Comparison of ENCODE assay signal across 18 cellular contexts in genomic region chr4:141121101-141121500, GRCh38. TPM values are rescaled to one million over a fixed set of nuclear protein-coding genes. Genes with fewer than 3 reads are reported as not detected.
DNase-seq lines count a peak whose midpoint lies in the region.
"Had no signal": no experiment of that assay in that cellular context is flagged by ENCODE, and none has a peak within 500 bp of the region (broad histone marks: within the 10 kb centered on the region; RNA-seq: fewer than 3 reads in every experiment).

No MANE protein-coding gene starts in this region.

- DNase-seq in NCI-H2171 treated with DMSO at 0.1 percent for 48 hours (lab: John Stamatoyannopoulos, UW) = peak; percentile 1
- DNase-seq in NCI-H2171 (lab: John Stamatoyannopoulos, UW) = no peak
- DNase-seq in NCI-H2227 (lab: John Stamatoyannopoulos, UW; ENCODE audit: unreplicated experiment) = peak; percentile 20
- DNase-seq in cerebellum (ENCODE audit: low spot score) = peak; percentile 34
- peak; percentile 27 for DNase-seq in retina
- DNase-seq in GM23248 = no peak
- DNase-seq in activated T-helper 2 cell treated with anti-CD3 and anti-CD28 coated beads, Interferon-gamma antibody, Interleukin-2, Interleukin-4, amounts not matched to agents 10 μg/mL and 5 μg/mL and 100 μg/mL, durations not matched to agents 14 hours and 24 hours and 36 hours (ENCODE audit: low spot score) = no peak
- no peak for DNase-seq in stimulated activated CD4-positive, alpha-beta T cell treated with anti-CD3 and anti-CD28 coated beads, Interleukin-4, amount 100 ng/mL, for 4 hours
- DNase-seq: AML-193; CD4-positive, alpha-beta T cell; DMS153; DMS79; GF-D8; HCEC 1CT; IMR-90 had no signal

- 0 out of 2 replicates have a peak, but pooled peaks cover 7% of the 10 kb centered on the region for H3K4me1 ChIP-seq in GM23248 (ENCODE audit: insufficient read depth)
- H3K4me1 ChIP-seq: A549 had no signal

- H3K36me3 ChIP-seq in GM23248 (ENCODE audit: low read depth) = no peaks in the 10 kb centered on the region

- no peaks in the 10 kb centered on the region for H3K4me1 Mint-ChIP-seq in activated T-helper 2 cell treated with anti-CD3 and anti-CD28 coated beads, Interferon-gamma antibody, Interleukin-2, Interleukin-4, amounts not matched to agents 10 μg/mL and 5 μg/mL and 100 μg/mL, durations not matched to agents 14 hours and 24 hours and 36 hours (ENCODE audit: low read depth)

- no peak overlapping the region for H3K9ac ChIP-seq in GM23248

- no peaks in the 10 kb centered on the region for H3K9me3 ChIP-seq in GM23248 (ENCODE audit: low read depth)
- H3K9me3 ChIP-seq: A549 had no signal

- no peak overlapping the region for H3K27ac Mint-ChIP-seq in activated T-helper 2 cell treated with anti-CD3 and anti-CD28 coated beads, Interferon-gamma antibody, Interleukin-2, Interleukin-4, amounts not matched to agents 10 μg/mL and 5 μg/mL and 100 μg/mL, durations not matched to agents 14 hours and 24 hours and 36 hours
- H3K27ac Mint-ChIP-seq: CD4-positive, alpha-beta T cell had no signal

- H3K79me2 ChIP-seq in GM23248 (ENCODE audit: insufficient read depth) = peaks cover 18% of the 10 kb centered on the region

- no peak overlapping the region for H3K4me3 Mint-ChIP-seq in activated T-helper 2 cell treated with anti-CD3 and anti-CD28 coated beads, Interferon-gamma antibody, Interleukin-2, Interleukin-4, amounts not matched to agents 10 μg/mL and 5 μg/mL and 100 μg/mL, durations not matched to agents 14 hours and 24 hours and 36 hours (ENCODE audit: low read depth)
- H3K4me3 Mint-ChIP-seq: CD4-positive, alpha-beta T cell had no signal

- peaks cover 2% of the 10 kb centered on the region for H3K27me3 Mint-ChIP-seq in activated T-helper 2 cell treated with anti-CD3 and anti-CD28 coated beads, Interferon-gamma antibody, Interleukin-2, Interleukin-4, amounts not matched to agents 10 μg/mL and 5 μg/mL and 100 μg/mL, durations not matched to agents 14 hours and 24 hours and 36 hours (ENCODE audit: low read depth)

- H4K20me1 ChIP-seq in GM23248 (ENCODE audit: insufficient read depth) = no peaks in the 10 kb centered on the region

- H3K36me3 Mint-ChIP-seq in activated T-helper 2 cell treated with anti-CD3 and anti-CD28 coated beads, Interferon-gamma antibody, Interleukin-2, Interleukin-4, amounts not matched to agents 10 μg/mL and 5 μg/mL and 100 μg/mL, durations not matched to agents 14 hours and 24 hours and 36 hours (ENCODE audit: low read depth) = no peaks in the 10 kb centered on the region

- WGBS in GM23248 (ENCODE audit: low coverage in 1 of 2, low lambda C conversion rate in 2 of 2, missing lambda C conversion rate in 2 of 2), 2 experiments = 80 to 82% methylated on average over 1 of the region's 1 CpG

- no peak overlapping the region for H2AFZ ChIP-seq in GM23248

- in situ Hi-C loops in GM23248 (cut with MboI) = no loop called here

- no peaks in the 10 kb centered on the region for H3K27me3 ChIP-seq in GM23248 (replicated peaks; ENCODE audit: insufficient read depth)

- H3K4me3 ChIP-seq in GM23248 = no peak overlapping the region
- H3K4me3 ChIP-seq: A549 had no signal

- no peaks in the 10 kb centered on the region for H3K9me3 Mint-ChIP-seq in activated T-helper 2 cell treated with anti-CD3 and anti-CD28 coated beads, Interferon-gamma antibody, Interleukin-2, Interleukin-4, amounts not matched to agents 10 μg/mL and 5 μg/mL and 100 μg/mL, durations not matched to agents 14 hours and 24 hours and 36 hours
- H3K9me3 Mint-ChIP-seq: CD4-positive, alpha-beta T cell had no signal

- no peak overlapping the region for H3K4me2 ChIP-seq in GM23248 (ENCODE audit: unreplicated experiment)
- H3K4me2 ChIP-seq: A549 had no signal

- no peak overlapping the region for H3K27ac ChIP-seq in GM23248
- H3K27ac ChIP-seq: 22Rv1, A549, C4-2B had no signal

- intact Hi-C loops in activated T-helper 2 cell treated with anti-CD3 and anti-CD28 coated beads, Interferon-gamma antibody, Interleukin-2, Interleukin-4, amounts not matched to agents 10 μg/mL and 5 μg/mL and 100 μg/mL, durations not matched to agents 14 hours and 24 hours and 36 hours (cut with micrococcal nuclease) = no loop called here

- no peaks in the 10 kb centered on the region for H3K9me2 ChIP-seq in GM23248 (ENCODE audit: insufficient read depth)

- H3F3A ChIP-seq in GM23248 (ENCODE audit: insufficient read depth) = no peaks in the 10 kb centered on the region

RNA-seq across cellular contexts. Expression of gene RNF150, which starts 12.2 kb away (rescaled TPM):
- 32.2 TPM for total RNA-seq in cerebellum
- 10.5 and 11.6 TPM in 2 replicates for total RNA-seq in GM23248 (2014; rRNA removed; shearing (Covaris generic))
- polyA plus RNA-seq in GM23248 (2016; fragmentation: Nextera tagmentation; extraction: Ambion mirVana) = 4.5 and 4.8 TPM in 2 replicates
- 0.05 TPM in 1 of 2 replicates, not detected in the other for total RNA-seq in activated T-helper 2 cell treated with anti-CD3 and anti-CD28 coated beads, Interferon-gamma antibody, Interleukin-2, Interleukin-4, amounts not matched to agents 10 μg/mL and 5 μg/mL and 100 μg/mL, durations not matched to agents 14 hours and 24 hours and 36 hours
- total RNA-seq: CD4-positive, alpha-beta T cell had no signal

Comparison
In these comparisons a context has a peak if more than half of its experiments do, and no peak if none do; other contexts are left out.
1. DNase-seq: peak in NCI-H2171 treated with DMSO at 0.1 percent for 48 hours (single experiment), NCI-H2227 (single experiment), cerebellum (single experiment) and retina (single experiment); none in NCI-H2171 (single experiment), GM23248 (single experiment), activated T-helper 2 cell treated with anti-CD3 and anti-CD28 coated beads, Interferon-gamma antibody, Interleukin-2, Interleukin-4, amounts not matched to agents 10 μg/mL and 5 μg/mL and 100 μg/mL, durations not matched to agents 14 hours and 24 hours and 36 hours (single experiment) and stimulated activated CD4-positive, alpha-beta T cell treated with anti-CD3 and anti-CD28 coated beads, Interleukin-4, amount 100 ng/mL, for 4 hours (0 of 2).
2. RNA of gene RNF150, which starts 12.2 kb away (total RNA-seq): 32.2 TPM in cerebellum (single experiment) and 10.5 to 11.6 TPM in GM23248; 0.05 TPM in activated T-helper 2 cell treated with anti-CD3 and anti-CD28 coated beads, Interferon-gamma antibody, Interleukin-2, Interleukin-4, amounts not matched to agents 10 μg/mL and 5 μg/mL and 100 μg/mL, durations not matched to agents 14 hours and 24 hours and 36 hours; every median in the first group is over 10 times any median in the second.